ENCODE assay signal across 26 cellular contexts in the genomic region with DNA sequence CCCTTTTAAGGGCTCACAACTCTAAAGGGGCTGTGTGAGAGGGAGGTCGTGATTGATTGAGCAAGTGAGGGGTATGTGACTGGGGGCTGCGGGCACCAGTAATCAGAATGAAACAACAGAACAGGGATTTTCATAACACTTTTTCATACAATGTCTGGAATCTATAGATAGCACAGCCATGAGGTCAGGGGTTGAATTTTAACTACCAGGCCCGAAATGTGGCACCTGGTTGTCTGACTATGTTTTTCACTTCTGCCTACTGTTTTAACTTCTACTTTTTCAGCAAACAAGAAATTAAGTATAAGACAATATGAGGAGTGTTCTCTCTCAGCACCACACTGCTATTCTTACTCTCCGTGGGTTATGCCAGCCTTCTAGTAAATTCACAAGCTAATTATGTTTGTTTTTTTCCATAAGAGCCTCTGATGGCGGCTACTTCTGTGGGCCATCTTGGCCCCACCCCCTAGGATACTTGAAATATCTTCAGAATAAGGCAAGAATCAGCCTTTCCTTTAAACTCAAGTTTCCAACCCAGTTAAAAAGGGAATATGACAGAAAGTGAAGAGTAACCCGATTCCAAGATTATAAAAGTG.
DNase-seq lines count a peak whose midpoint lies in the region; ATAC-seq and TF ChIP-seq lines count a peak whose summit lies in the region.
"Had no signal": no experiment of that assay in that cellular context is flagged by ENCODE, and none has a peak within 500 bp of the region (broad histone marks: within the 10 kb centered on the region; RNA-seq: fewer than 3 reads in every experiment).

No MANE protein-coding gene starts in this region.

- peak overlapping the region; percentile 74 for H3K9ac ChIP-seq in OCI-LY3 (ENCODE audit: low read length)

- DNase-seq in HT-29 (ENCODE audit: low spot score) (no peak), NOMO-1 treated with dmso at 0.1 percent for 144 hours (lab: John Stamatoyannopoulos, UW; ENCODE audit: unreplicated experiment) (no peak), DMS53 treated with DMSO at 0.1 percent for 48 hours (lab: John Stamatoyannopoulos, UW; ENCODE audit: unreplicated experiment) (no peak)
- DNase-seq: activated CD4-positive, alpha-beta T cell treated with anti-CD3 and anti-CD28 coated beads for 48 hours; activated gamma-delta T cell treated with Interleukin-2 at 50 U/mL for 16 hours; activated T-cell treated with anti-CD3 and anti-CD28 coated beads, Interleukin-2, amount 50 U/mL, for 24 hours; body of pancreas; CD8-positive, alpha-beta memory T cell; cerebellar nuclear complex; DMS153; dorsolateral prefrontal cortex; HCEC 1CT; heart left ventricle; left cardiac atrium; mammary epithelial cell; NCI-H1048; NCI-H1930; stomach; transverse colon had no signal

- no peaks in the 10 kb centered on the region for H3K79me2 ChIP-seq in OCI-LY3 (ENCODE audit: low read length)

- no peak for TF ChIP-seq CTCF in OCI-LY3 (IDR thresholded peaks at IDR 0.05; ENCODE audit: low read depth, low read length)

- H3K4me3 ChIP-seq in OCI-LY3 (ENCODE audit: low read length), result peak overlapping the region; percentile 70
- H3K4me3 ChIP-seq: body of pancreas, dorsolateral prefrontal cortex, heart left ventricle, psoas muscle, SK-N-MC, stomach, transverse colon had no signal

- H3K27ac ChIP-seq in OCI-LY3 (ENCODE audit: low read length), result peak overlapping the region; percentile 95
- H3K27ac ChIP-seq: body of pancreas, dorsolateral prefrontal cortex, heart left ventricle, psoas muscle, SK-N-MC, stomach, transverse colon had no signal

- H3K36me3 ChIP-seq in OCI-LY3 (replicated peaks; ENCODE audit: low read depth, low read length), result peaks cover 5% of the 10 kb centered on the region
- H3K36me3 ChIP-seq: heart left ventricle, stomach, transverse colon had no signal

- peaks cover 33% of the 10 kb centered on the region for H3K4me1 ChIP-seq in OCI-LY3 (ENCODE audit: low read length)
- H3K4me1 ChIP-seq: body of pancreas, heart left ventricle, psoas muscle, stomach, transverse colon had no signal

- no peaks in the 10 kb centered on the region; the same call in 1 of the 2 replicates for H3K9me3 ChIP-seq in OCI-LY3 (ENCODE audit: insufficient read depth, low read length)
- H3K9me3 ChIP-seq: body of pancreas, psoas muscle, transverse colon had no signal

- ATAC-seq in GM18508 (IDR thresholded peaks at IDR 0.05; ENCODE audit: insufficient read depth, unreplicated experiment) (peak; percentile 90), GM19463 (IDR thresholded peaks at IDR 0.05; ENCODE audit: unreplicated experiment) (peak; percentile 72), HG02759 (IDR thresholded peaks at IDR 0.05; ENCODE audit: unreplicated experiment) (peak; percentile 84), GM21381 (IDR thresholded peaks at IDR 0.05; ENCODE audit: unreplicated experiment) (no peak)
- ATAC-seq: body of pancreas, heart left ventricle, left cardiac atrium, psoas muscle had no signal

- peak overlapping the region; percentile 83 for H3K4me2 ChIP-seq in OCI-LY3 (ENCODE audit: low read length)

- H4K20me1 ChIP-seq in OCI-LY3 (ENCODE audit: insufficient read depth, low read length), result no peaks in the 10 kb centered on the region

- no peaks in the 10 kb centered on the region for H3K27me3 ChIP-seq in OCI-LY3 (ENCODE audit: low read depth, low read length)
- H3K27me3 ChIP-seq: body of pancreas, dorsolateral prefrontal cortex, heart left ventricle, stomach, transverse colon had no signal

- H2AFZ ChIP-seq in OCI-LY3 (ENCODE audit: low read depth, low read length), result peak overlapping the region; percentile 89
